In genomic region chr3:183260167-183260904, GRCh38 we compare ENCODE assay signal across 12 cellular contexts. TPM values are rescaled to one million over a fixed set of nuclear protein-coding genes. Genes with fewer than 3 reads are reported as not detected.
DNase-seq lines count a peak whose midpoint lies in the region; ATAC-seq and TF ChIP-seq lines count a peak whose summit lies in the region.
"Had no signal": no experiment of that assay in that cellular context is flagged by ENCODE, and none has a peak within 500 bp of the region (broad histone marks: within the 10 kb centered on the region; RNA-seq: fewer than 3 reads in every experiment).

No MANE protein-coding gene starts in this region.

- TF ChIP-seq POLR2A in transverse colon (IDR thresholded peaks at IDR 0.05): no peak

- H3K27ac ChIP-seq in colonic mucosa: peak overlapping the region; percentile 71
- H3K27ac ChIP-seq in transverse colon: peak overlapping the region; percentile 68 to 78 (median 72)

- H3K9ac ChIP-seq in colonic mucosa (ENCODE audit: low read depth in 2 of 2, low read length in 2 of 2): peak overlapping the region; percentile 36 to 45

- H3K9me3 ChIP-seq in colonic mucosa: no peaks in the 10 kb centered on the region
- H3K9me3 ChIP-seq in transverse colon: no peaks in the 10 kb centered on the region

- 36 to 44% methylated on average over 5 to 7 of the region's 7 CpGs for WGBS in transverse colon (ENCODE audit: low coverage in 1 of 2), 2 donors

- H3K4me3 ChIP-seq in colonic mucosa: no peak overlapping the region
- no peak overlapping the region for H3K4me3 ChIP-seq in transverse colon

- TF ChIP-seq CTCF in colonic mucosa (IDR thresholded peaks at IDR 0.05) (no peak), transverse colon (IDR thresholded peaks at IDR 0.05) (no peak)

- DNase-seq in NOMO-1 treated with DMSO at 0.1 percent for 48 hours (lab: John Stamatoyannopoulos, UW; ENCODE audit: unreplicated experiment) (peak; percentile 99), colonic mucosa (peak; percentile 30), medulla oblongata (ENCODE audit: extremely low spot score) (peak; percentile 70), transverse colon (no peak), NCI-H1092 treated with DMSO at 0.1 percent for 48 hours (lab: John Stamatoyannopoulos, UW) (no peak), ecto neural progenitor cell (ENCODE audit: low spot score) (no peak)
- DNase-seq: activated CD4-positive, alpha-beta T cell treated with anti-CD3 and anti-CD28 coated beads for 4 hours; activated naive CD4-positive, alpha-beta T cell treated with anti-CD3 and anti-CD28 coated beads for 36 hours; GOT3; NCI-H1092; occipital lobe had no signal

- intact Hi-C loops in colonic mucosa (cut with DNase I): no loop called here
- intact Hi-C loops in transverse colon (cut with DNase I; ENCODE audit: low total_unique reads): no loop called here

- H3K36me3 ChIP-seq in colonic mucosa (no peaks in the 10 kb centered on the region), transverse colon (no peaks in the 10 kb centered on the region)

- H3K4me1 ChIP-seq in colonic mucosa: peaks cover 11% of the 10 kb centered on the region
- peaks cover 7 to 80% (median 68%) of the 10 kb centered on the region in 4 donors for H3K4me1 ChIP-seq in transverse colon

- in situ Hi-C loops in transverse colon (cut with MboI; ENCODE audit: low pct_ligation_motif_present in 1 of 4, low pct_unique_long_range_greater_than_20kb in 1 of 4, low sequenced_read_pairs in 3 of 4): no loop called here

- no peaks in the 10 kb centered on the region for H3K27me3 ChIP-seq in colonic mucosa
- H3K27me3 ChIP-seq in transverse colon: no peaks in the 10 kb centered on the region

- no peak for TF ChIP-seq EP300 in transverse colon (IDR thresholded peaks at IDR 0.05; ENCODE audit: low read depth)

- no peak for ATAC-seq in GM18498 (IDR thresholded peaks at IDR 0.05; ENCODE audit: unreplicated experiment)

RNA-seq across cellular contexts. Expression of gene B3GNT5, which starts 7.3 kb away (rescaled TPM):
- total RNA-seq in colonic mucosa (100 to 1,000 TPM in 1 of 2 donors, 10 to 100 TPM in 1; 43.1 to 108 TPM), transverse colon (10 to 100 TPM in 3 of 4 donors, 1 to 10 TPM in 1; 6.0 to 46.3 (median 39.9) TPM)

Comparison
In these comparisons a context has a peak if more than half of its experiments do, and no peak if none do; other contexts are left out.
1. DNase-seq: peak in NOMO-1 treated with DMSO at 0.1 percent for 48 hours (single experiment), colonic mucosa (single experiment) and medulla oblongata (single experiment); none in transverse colon (single experiment), NCI-H1092 treated with DMSO at 0.1 percent for 48 hours (single experiment) and ecto neural progenitor cell (single experiment).